31 cellular contexts compared by ENCODE assay signal in the genomic region with DNA sequence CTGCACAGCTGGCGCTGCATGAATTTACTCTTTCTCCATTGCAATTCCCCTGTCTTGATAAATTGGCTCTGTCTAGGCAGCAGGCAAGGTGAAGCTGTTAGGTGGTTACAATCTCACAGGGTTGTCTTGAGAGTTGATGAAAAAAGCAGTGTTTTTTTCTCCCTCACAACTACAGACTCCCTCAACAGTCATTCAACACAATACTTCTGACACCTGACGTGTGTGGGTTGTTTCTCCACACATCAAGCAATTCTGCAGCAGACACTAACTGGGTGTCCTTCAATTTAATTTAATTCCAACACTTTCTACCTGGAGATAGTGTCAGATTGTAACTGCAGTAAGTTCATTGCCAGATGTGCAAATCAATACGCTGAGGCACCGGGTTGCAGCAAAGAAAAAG. TPM values are rescaled to one million over a fixed set of nuclear protein-coding genes. Genes with fewer than 3 reads are reported as not detected.
"Had no signal": no experiment of that assay in that cellular context is flagged by ENCODE, and none has a peak within 500 bp of the region (broad histone marks: within the 10 kb centered on the region; RNA-seq: fewer than 3 reads in every experiment).

No MANE protein-coding gene starts in this region.

- H3K27me3 Mint-ChIP-seq: stimulated activated memory B cell treated with anti-CD40 and anti-IgM and Interleukin-4, amounts not matched to agents 10 μg/mL and 1 μg/mL and 100 μg/mL, for 72 hours; stimulated activated naive CD8-positive, alpha-beta T cell treated with anti-CD3 and anti-CD28 coated beads, Interleukin-15, amount 100 ng/mL, for 72 hours; stimulated activated naive CD8-positive, alpha-beta T cell treated with anti-CD3 and anti-CD28 coated beads, Interleukin-15, Interleukin-2, amounts not matched to agents 100 ng/mL and 50 ng/mL, for 24 hours had no signal

- H3K36me3 ChIP-seq: stomach, suprapubic skin, thoracic aorta, thyroid gland, tibial artery, tibial nerve, transverse colon, upper lobe of left lung, upper lobe of right lung, uterus, vagina had no signal

- H3K9me3 Mint-ChIP-seq: stimulated activated effector memory CD8-positive, alpha-beta T cell treated with anti-CD3 and anti-CD28 coated beads, Interleukin-12 subunit alpha, Interleukin-12 subunit beta, amount 100 ng/mL, for 72 hours; stimulated activated naive CD8-positive, alpha-beta T cell treated with anti-CD3 and anti-CD28 coated beads, Interleukin-15, Interleukin-2, amounts not matched to agents 100 ng/mL and 50 ng/mL, for 24 hours; type B pancreatic cell had no signal

- H3K36me3 Mint-ChIP-seq: stimulated activated effector memory CD8-positive, alpha-beta T cell treated with anti-CD3 and anti-CD28 coated beads, Interleukin-12 subunit alpha, Interleukin-12 subunit beta, amount 100 ng/mL, for 72 hours; stimulated activated memory B cell treated with anti-CD40 and anti-IgM and Interleukin-4, amounts not matched to agents 10 μg/mL and 1 μg/mL and 100 μg/mL, for 72 hours; type B pancreatic cell had no signal

- H3K27ac ChIP-seq: stomach, suprapubic skin, testis, thoracic aorta, thyroid gland, tibial artery, tibial nerve, transverse colon, upper lobe of left lung, upper lobe of right lung, uterus, vagina had no signal

- ATAC-seq: stimulated activated effector memory CD8-positive, alpha-beta T cell treated with anti-CD3 and anti-CD28 coated beads, Interleukin-12 subunit alpha, Interleukin-12 subunit beta, amount 100 ng/mL, for 72 hours; stimulated activated memory B cell treated with anti-CD40 and anti-IgM and Interleukin-4, amounts not matched to agents 10 μg/mL and 1 μg/mL and 100 μg/mL, for 72 hours; stimulated activated naive B cell treated with anti-CD40 and anti-IgM and Interleukin-4, amounts not matched to agents 10 μg/mL and 1 μg/mL and 100 μg/mL, for 72 hours; stimulated activated naive CD8-positive, alpha-beta T cell treated with anti-CD3 and anti-CD28 coated beads, Interleukin-15, amount 100 ng/mL, for 72 hours; stimulated activated naive CD8-positive, alpha-beta T cell treated with anti-CD3 and anti-CD28 coated beads, Interleukin-15, Interleukin-2, amounts not matched to agents 100 U/mL and 50 U/mL, for 24 hours; upper lobe of right lung had no signal

- H3K27ac Mint-ChIP-seq: stimulated activated effector memory CD8-positive, alpha-beta T cell treated with anti-CD3 and anti-CD28 coated beads, Interleukin-12 subunit alpha, Interleukin-12 subunit beta, amount 100 ng/mL, for 72 hours; stimulated activated memory B cell treated with anti-CD40 and anti-IgM and Interleukin-4, amounts not matched to agents 10 μg/mL and 1 μg/mL and 100 μg/mL, for 72 hours; stimulated activated naive B cell treated with anti-CD40 and anti-IgM and Interleukin-4, amounts not matched to agents 10 μg/mL and 1 μg/mL and 100 μg/mL, for 72 hours; stimulated activated naive CD8-positive, alpha-beta T cell treated with anti-CD3 and anti-CD28 coated beads, Interleukin-15, amount 100 ng/mL, for 72 hours; stimulated activated naive CD8-positive, alpha-beta T cell treated with anti-CD3 and anti-CD28 coated beads, Interleukin-15, Interleukin-2, amounts not matched to agents 100 ng/mL and 50 ng/mL, for 24 hours; type B pancreatic cell had no signal

- DNase-seq: stimulated activated CD4-positive, alpha-beta T cell treated with anti-CD3 and anti-CD28 coated beads, Interleukin-2, amount 100 ng/mL, for 48 hours; stimulated activated CD4-positive, alpha-beta T cell treated with anti-CD3 and anti-CD28 coated beads, Interleukin-4, amount 100 ng/mL, for 1 hour; stimulated activated CD4-positive, alpha-beta T cell treated with anti-CD3 and anti-CD28 coated beads, Interleukin-4, amount 100 ng/mL, for 24 hours; stimulated activated CD4-positive, alpha-beta T cell treated with anti-CD3 and anti-CD28 coated beads, Interleukin-4, amount 100 ng/mL, for 4 hours; stimulated activated CD8-positive, alpha-beta memory T cell treated with anti-CD3 and anti-CD28 coated beads, Interleukin-4, amount 100 ng/mL, for 48 hours; stimulated activated naive B cell treated with anti-CD40 and anti-IgM and Interleukin-4, amounts not matched to agents 10 μg/mL and 1 μg/mL and 100 μg/mL, for 72 hours; stimulated activated naive CD4-positive, alpha-beta T cell; stimulated activated naive CD4-positive, alpha-beta T cell treated with Interleukin-2 at 50 U/mL for 16 hours; stimulated activated naive CD8-positive, alpha-beta T cell treated with anti-CD3 and anti-CD28 coated beads, Interleukin-15, amount 100 ng/mL, for 72 hours; stimulated activated naive CD8-positive, alpha-beta T cell treated with anti-CD3 and anti-CD28 coated beads, Interleukin-15, Interleukin-2, amounts not matched to agents 100 U/mL and 50 U/mL, for 24 hours; stomach; substantia nigra; testis; thyroid gland; tibial artery; transverse colon; trophoblast cell; upper lobe of left lung; upper lobe of right lung; uterus had no signal

- H3K4me3 Mint-ChIP-seq: stimulated activated effector memory CD8-positive, alpha-beta T cell treated with anti-CD3 and anti-CD28 coated beads, Interleukin-12 subunit alpha, Interleukin-12 subunit beta, amount 100 ng/mL, for 72 hours; stimulated activated memory B cell treated with anti-CD40 and anti-IgM and Interleukin-4, amounts not matched to agents 10 μg/mL and 1 μg/mL and 100 μg/mL, for 72 hours; stimulated activated naive B cell treated with anti-CD40 and anti-IgM and Interleukin-4, amounts not matched to agents 10 μg/mL and 1 μg/mL and 100 μg/mL, for 72 hours; stimulated activated naive CD8-positive, alpha-beta T cell treated with anti-CD3 and anti-CD28 coated beads, Interleukin-15, amount 100 ng/mL, for 72 hours; stimulated activated naive CD8-positive, alpha-beta T cell treated with anti-CD3 and anti-CD28 coated beads, Interleukin-15, Interleukin-2, amounts not matched to agents 100 ng/mL and 50 ng/mL, for 24 hours; type B pancreatic cell had no signal

- H3K4me1 ChIP-seq: upper lobe of right lung, uterus, vagina had no signal

- H3K27me3 ChIP-seq: stomach, suprapubic skin, testis, thyroid gland, tibial artery, tibial nerve, transverse colon, upper lobe of left lung, upper lobe of right lung, uterus, vagina had no signal

- H3K4me3 ChIP-seq: stomach, suprapubic skin, testis, thoracic aorta, thyroid gland, tibial artery, tibial nerve, transverse colon, upper lobe of left lung, upper lobe of right lung, uterus, vagina had no signal

RNA-seq across cellular contexts. Expression of a gene that starts 51.8 kb away (rescaled TPM):
- total RNA-seq: subcutaneous adipose tissue, thoracic aorta, thyroid gland, tibial nerve, transverse colon, upper lobe of left lung, upper lobe of right lung, ureter, urinary bladder, uterus, vagina had no signal
